8 cellular contexts compared by ENCODE assay signal in the genomic region with DNA sequence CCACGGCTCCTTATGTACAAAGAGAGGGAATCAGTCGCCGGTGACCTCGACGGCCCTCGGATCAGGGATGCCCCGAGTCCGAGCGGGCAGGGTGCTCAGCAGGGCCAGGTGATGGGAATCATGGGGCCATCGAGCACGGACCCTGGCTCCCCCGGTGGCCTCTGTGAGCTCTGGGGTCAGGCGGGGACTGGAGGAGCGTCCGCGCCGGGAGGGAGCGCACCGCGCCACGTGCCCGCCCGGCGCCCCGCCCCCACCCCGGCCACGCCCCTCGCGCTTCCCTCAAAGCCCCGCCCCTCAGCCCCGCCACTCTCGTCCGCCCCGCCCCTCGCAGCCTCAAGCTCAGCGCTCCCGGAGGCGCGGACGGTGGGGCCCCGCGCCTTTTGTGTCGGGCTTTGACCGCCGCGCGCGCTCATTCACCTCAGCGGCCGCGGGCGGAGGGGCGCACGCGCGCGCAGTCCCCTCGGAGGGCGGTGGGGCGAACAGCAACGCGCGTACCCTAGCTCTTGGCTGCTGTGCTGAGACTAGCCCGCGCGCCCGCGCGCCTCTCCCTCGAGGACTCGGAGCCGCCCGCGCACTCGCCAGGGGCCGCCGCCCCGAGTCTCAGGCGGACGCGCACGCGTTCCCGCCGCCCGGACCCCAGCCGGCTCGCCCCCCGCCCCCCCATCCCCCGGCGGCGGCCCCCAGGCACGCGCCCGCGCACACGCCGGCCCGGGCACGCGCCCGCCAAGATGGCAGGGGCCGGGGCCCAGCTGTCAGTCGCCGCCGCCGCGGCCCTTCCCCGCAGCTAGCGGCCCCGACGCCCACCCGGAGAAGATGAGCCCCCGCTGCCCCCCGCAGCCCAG.
DNase-seq lines count a peak whose midpoint lies in the region; ATAC-seq and TF ChIP-seq lines count a peak whose summit lies in the region.

No MANE protein-coding gene starts in this region.

- DNase-seq in DMS153 (lab: John Stamatoyannopoulos, UW) = peak; percentile 47
- DNase-seq in H4 (ENCODE audit: low spot score) = peak; percentile 69
- DNase-seq in NCI-H1092 (lab: John Stamatoyannopoulos, UW) = peak; percentile 87
- DNase-seq in T-helper 17 cell = peak; percentile 71 to 81 (median 78)
- peak; percentile 88 for DNase-seq in amniotic stem cell (lab: John Stamatoyannopoulos, UW)
- DNase-seq in left ventricle myocardium superior = peak; percentile 87
- DNase-seq in psoas muscle = peak; percentile 84 to 85
- DNase-seq in upper lobe of right lung = peak; percentile 90

- H3K27me3 ChIP-seq in psoas muscle (ENCODE audit: insufficient read depth in 3 of 3, low read length in 2 of 3) (no peaks in the 10 kb centered on the region), upper lobe of right lung (no peaks in the 10 kb centered on the region)

- ATAC-seq in T-helper 17 cell (peak; percentile 90), left ventricle myocardium superior (peak; percentile 96), psoas muscle (peak; percentile 94 to 95 (median 94)), upper lobe of right lung (peak; percentile 97)

- TF ChIP-seq CTCF in psoas muscle (IDR thresholded peaks at IDR 0.05) (no peak), upper lobe of right lung (IDR thresholded peaks at IDR 0.05) (no peak)

- peaks cover 38% of the 10 kb centered on the region for H3K27me3 Mint-ChIP-seq in T-helper 17 cell

- peaks cover 9% of the 10 kb centered on the region for H3K4me1 Mint-ChIP-seq in T-helper 17 cell

- H3K27ac Mint-ChIP-seq in T-helper 17 cell = no peak overlapping the region

- no peaks in the 10 kb centered on the region for H3K36me3 Mint-ChIP-seq in T-helper 17 cell (ENCODE audit: low read depth)

- H3K9me3 ChIP-seq in T-helper 17 cell (ENCODE audit: control insufficient read depth, low read length, poor library complexity, severe bottlenecking) = no peaks in the 10 kb centered on the region
- H3K9me3 ChIP-seq in psoas muscle = peaks cover 6% of the 10 kb centered on the region
- H3K9me3 ChIP-seq in upper lobe of right lung = no peaks in the 10 kb centered on the region

- peak overlapping the region; percentile 96 for H3K4me3 Mint-ChIP-seq in T-helper 17 cell

- H3K4me1 ChIP-seq in psoas muscle = no peaks in the 10 kb centered on the region
- H3K4me1 ChIP-seq in upper lobe of right lung = no peaks in the 10 kb centered on the region

- WGBS in psoas muscle, 3 donors = 4 to 7% (median 5%) methylated on average over 44 to 115 of the region's 115 CpGs

- no peaks in the 10 kb centered on the region for H3K36me3 ChIP-seq in psoas muscle (ENCODE audit: insufficient read depth in 1 of 2, low read depth in 1 of 2)
- H3K36me3 ChIP-seq in upper lobe of right lung = no peaks in the 10 kb centered on the region

- intact Hi-C loops in left ventricle myocardium superior (cut with micrococcal nuclease) = no loop called here
- intact Hi-C loops in psoas muscle (cut with DNase I) = loop anchor here in 1 of 2 donors (5.0 kb wide), 1 partner anchor 406 kb away; the partner anchor contains the start of gene WDR25
- intact Hi-C loops in upper lobe of right lung (cut with DNase I) = no loop called here

- H3K27ac ChIP-seq in psoas muscle (peak overlapping the region; percentile 69), upper lobe of right lung (peak overlapping the region; percentile 60)

- H3K4me3 ChIP-seq in psoas muscle (peak overlapping the region; percentile 88), upper lobe of right lung (peak overlapping the region; percentile 77)

Comparison
In these comparisons a context has a peak if more than half of its experiments do, and no peak if none do; other contexts are left out.
1. Peak in every context shown above with its lines: DNase-seq, ATAC-seq, H3K4me3 ChIP-seq and H3K27ac ChIP-seq.